34 cellular contexts compared by ENCODE assay signal in the genomic region with DNA sequence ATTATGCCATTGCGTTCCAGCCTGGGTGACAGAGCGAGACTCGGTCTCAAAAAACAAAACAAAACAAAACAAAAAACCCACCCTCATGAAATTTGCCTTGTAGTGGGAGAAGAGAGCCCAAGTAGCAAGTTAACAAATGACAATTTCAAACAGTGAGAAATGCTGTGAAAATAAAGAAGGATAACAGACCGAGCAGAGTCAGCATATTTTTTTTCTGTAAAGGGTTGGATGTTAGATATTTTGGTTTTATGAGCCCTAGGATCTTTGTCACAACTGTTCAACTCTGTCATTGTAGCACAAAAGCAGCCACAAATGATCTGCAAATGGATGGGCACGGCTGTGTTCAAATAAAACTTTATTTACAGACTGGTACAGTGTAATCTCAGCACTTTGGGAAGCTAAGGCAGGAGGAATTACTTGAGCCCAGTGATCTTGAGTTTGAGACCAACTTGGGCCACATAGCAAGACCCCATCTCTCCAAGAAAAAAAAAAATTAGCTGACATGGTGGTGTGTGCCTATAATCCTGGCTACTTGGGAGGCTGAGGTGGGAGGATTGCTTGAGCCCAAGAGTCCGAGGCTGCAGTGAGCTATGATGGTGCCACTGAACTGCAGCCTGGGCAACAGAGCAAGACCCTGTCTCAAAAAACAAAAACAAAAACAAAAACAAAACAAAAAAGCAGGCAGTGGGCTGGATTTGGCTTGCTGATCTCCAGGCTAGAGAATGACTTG.
"Had no signal": no experiment of that assay in that cellular context is flagged by ENCODE, and none has a peak within 500 bp of the region (broad histone marks: within the 10 kb centered on the region; RNA-seq: fewer than 3 reads in every experiment).

No MANE protein-coding gene starts in this region.

- H3K27ac ChIP-seq: cardiac muscle cell, PC-9, RWPE1, VCaP had no signal

- H3K36me3 Mint-ChIP-seq: activated CD8-positive, alpha-beta memory T cell treated with anti-CD3 and anti-CD28 coated beads, Interleukin-2, amount 10 ng/mL, durations not matched to agents 7 days and 5 days; activated naive CD8-positive, alpha-beta T cell treated with anti-CD3 and anti-CD28 coated beads for 36 hours had no signal

- H3K27me3 Mint-ChIP-seq: activated CD8-positive, alpha-beta memory T cell treated with anti-CD3 and anti-CD28 coated beads, Interleukin-2, amount 10 ng/mL, durations not matched to agents 7 days and 5 days; central memory CD8-positive, alpha-beta T cell had no signal

- H2AFZ ChIP-seq: PC-9 had no signal

- H3K9me3 Mint-ChIP-seq: activated CD4-positive, alpha-beta memory T cell treated with anti-CD3 and anti-CD28 coated beads, Interleukin-2, amount 10 ng/mL, durations not matched to agents 7 days and 5 days; activated naive CD8-positive, alpha-beta T cell treated with anti-CD3 and anti-CD28 coated beads for 36 hours; central memory CD8-positive, alpha-beta T cell had no signal

- FAIRE-seq: RCC 7860 had no signal

- H3K4me3 Mint-ChIP-seq: activated CD4-positive, alpha-beta memory T cell treated with anti-CD3 and anti-CD28 coated beads, Interleukin-2, amount 10 ng/mL, durations not matched to agents 7 days and 5 days; activated CD8-positive, alpha-beta memory T cell treated with anti-CD3 and anti-CD28 coated beads, Interleukin-2, amount 10 ng/mL, durations not matched to agents 7 days and 5 days; activated naive CD8-positive, alpha-beta T cell treated with anti-CD3 and anti-CD28 coated beads for 36 hours; central memory CD8-positive, alpha-beta T cell had no signal

- H3K36me3 ChIP-seq: cardiac muscle cell had no signal

- H3K4me3 ChIP-seq: cardiac muscle cell, PC-9 had no signal

- H3K27me3 ChIP-seq: cardiac muscle cell had no signal

- DNase-seq: activated CD4-positive, alpha-beta memory T cell treated with anti-CD3 and anti-CD28 coated beads, Interleukin-2, amount 10 ng/mL, durations not matched to agents 7 days and 5 days; activated CD4-positive, alpha-beta T cell treated with anti-CD3 and anti-CD28 coated beads for 1 hour; activated CD4-positive, alpha-beta T cell treated with anti-CD3 and anti-CD28 coated beads for 48 hours; activated CD4-positive, CD25-positive, alpha-beta regulatory T cell; activated CD8-positive, alpha-beta memory T cell treated with anti-CD3 and anti-CD28 coated beads for 24 hours; activated CD8-positive, alpha-beta memory T cell treated with anti-CD3 and anti-CD28 coated beads, Interleukin-2, amount 10 ng/mL, durations not matched to agents 7 days and 5 days; activated CD8-positive, alpha-beta memory T cell treated with anti-CD3 and anti-CD28 coated beads, Interleukin-2, amount 50 U/mL, for 48 hours; activated effector memory CD4-positive, alpha-beta T cell treated with Interleukin-2 at 50 U/mL for 16 hours; activated naive CD4-positive, alpha-beta T cell treated with anti-CD3 and anti-CD28 coated beads, Interleukin-2, amount 50 U/mL, for 16 hours; activated naive CD8-positive, alpha-beta T cell treated with anti-CD3 and anti-CD28 coated beads for 36 hours; activated T-cell treated with anti-CD3 and anti-CD28 coated beads, Interleukin-2, amount 50 U/mL, for 48 hours; amniotic stem cell; aorta; MM.1S; MV-4-11; NCI-H1092; NCI-H1436 treated with DMSO at 0.1 percent for 48 hours; NCI-H1694 treated with DMSO at 0.1 percent for 48 hours; NCI-H2029; NCI-H345; NCI-H524 treated with DMSO at 0.1 percent for 48 hours; NK-92 treated with Interleukin-12 subunit alpha and Interleukin-12 subunit beta, amount 100 ng/mL, for 24 hours; PC-9; SIG-M5; SW 1271; T-helper 1 cell; T-helper 2 cell; T-helper 9 cell had no signal

- ATAC-seq: activated CD8-positive, alpha-beta memory T cell treated with anti-CD3 and anti-CD28 coated beads, Interleukin-2, amount 10 ng/mL, durations not matched to agents 7 days and 5 days; Right ventricle myocardium inferior had no signal

- H3K27ac Mint-ChIP-seq: activated CD4-positive, alpha-beta memory T cell treated with anti-CD3 and anti-CD28 coated beads, Interleukin-2, amount 10 ng/mL, durations not matched to agents 7 days and 5 days; activated CD8-positive, alpha-beta memory T cell treated with anti-CD3 and anti-CD28 coated beads, Interleukin-2, amount 10 ng/mL, durations not matched to agents 7 days and 5 days; activated naive CD8-positive, alpha-beta T cell treated with anti-CD3 and anti-CD28 coated beads for 36 hours had no signal

- H3K4me2 ChIP-seq: PC-9 had no signal

- H3K4me1 Mint-ChIP-seq: central memory CD8-positive, alpha-beta T cell had no signal
